Comparison of ENCODE assay signal across 8 cellular contexts in the genomic region with DNA sequence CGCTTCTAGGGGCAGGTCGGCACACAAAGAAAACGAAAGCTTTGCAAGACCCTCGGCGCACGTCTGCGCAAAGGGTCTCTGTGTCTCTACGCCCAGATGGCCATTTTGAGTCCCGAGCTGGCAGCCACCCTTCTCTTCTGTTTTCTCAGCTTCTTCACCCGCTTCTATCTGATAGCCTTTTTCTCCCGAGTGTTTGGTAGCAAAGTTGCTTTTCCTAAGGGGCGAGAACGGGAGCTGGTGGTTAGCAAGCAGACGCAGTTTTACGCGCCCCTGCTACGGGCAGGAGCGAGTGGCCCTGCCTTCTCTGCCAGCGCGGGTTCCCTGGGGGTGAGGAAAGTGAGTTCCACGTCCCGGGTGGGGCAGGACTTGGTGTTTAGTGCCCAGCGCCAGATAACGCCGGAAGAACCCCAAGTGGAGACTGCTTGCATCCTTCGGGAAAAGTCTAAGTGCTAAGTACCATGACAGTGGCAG. TPM values are rescaled to one million over a fixed set of nuclear protein-coding genes. Genes with fewer than 3 reads are reported as not detected.
DNase-seq lines count a peak whose midpoint lies in the region; ATAC-seq and TF ChIP-seq lines count a peak whose summit lies in the region.

No MANE protein-coding gene starts in this region.

- no peaks in the 10 kb centered on the region for H3K9me3 Mint-ChIP-seq in activated CD4-positive, alpha-beta memory T cell treated with anti-CD3 and anti-CD28 coated beads, Interleukin-2, amount 10 ng/mL, durations not matched to agents 7 days and 5 days

- H3K9me2 ChIP-seq in Karpas-422 (replicated peaks; ENCODE audit: insufficient read depth, low read length), result no peaks in the 10 kb centered on the region

- WGBS in prostate gland, result 2% methylated on average over 26 of the region's 26 CpGs

- peak; percentile 54 for DNase-seq in COR-L47 (lab: John Stamatoyannopoulos, UW)
- peak; percentile 59 for DNase-seq in Karpas-422
- DNase-seq in activated CD4-positive, alpha-beta memory T cell treated with anti-CD3 and anti-CD28 coated beads, Interleukin-2, amount 10 ng/mL, durations not matched to agents 7 days and 5 days, result no peak
- peak in 1 of 2 donors; percentile 61 for DNase-seq in foreskin fibroblast
- DNase-seq in prostate gland (ENCODE audit: low spot score), result no peak
- DNase-seq in NCI-H446 treated with DMSO at 0.1 percent for 48 hours (lab: John Stamatoyannopoulos, UW), result no peak
- DNase-seq in effector CD8-positive, alpha-beta T cell (lab: John Stamatoyannopoulos, UW), result no peak

- no peak for ATAC-seq in HG02852 (IDR thresholded peaks at IDR 0.05; ENCODE audit: unreplicated experiment)

- H2AFZ ChIP-seq in Karpas-422 (ENCODE audit: low read length), result peak overlapping the region; percentile 98

- H3K27ac ChIP-seq in Karpas-422 (ENCODE audit: low read length) (no peak overlapping the region), prostate gland (no peak overlapping the region)

- intact Hi-C loops in prostate gland (cut with DNase I), result loop anchor here (10.0 kb wide), 1 partner anchor 281 kb away; no protein-coding TSS in a partner anchor

- TF ChIP-seq CTCF in foreskin fibroblast (IDR thresholded peaks at IDR 0.05; ENCODE audit: low read depth, low read length) (no peak), prostate gland (IDR thresholded peaks at IDR 0.05) (no peak)

- H3K4me3 Mint-ChIP-seq in activated CD4-positive, alpha-beta memory T cell treated with anti-CD3 and anti-CD28 coated beads, Interleukin-2, amount 10 ng/mL, durations not matched to agents 7 days and 5 days, result peak overlapping the region; percentile 77

- H3K4me2 ChIP-seq in Karpas-422 (ENCODE audit: low read depth, low read length, poor library complexity, severe bottlenecking), result peak overlapping the region; percentile 84

- H4K20me1 ChIP-seq in Karpas-422 (ENCODE audit: insufficient read depth, low read depth, low read length), result peaks cover 10% of the 10 kb centered on the region

- H3K27me3 ChIP-seq in Karpas-422 (ENCODE audit: low read length), result no peaks in the 10 kb centered on the region
- peaks cover 12% of the 10 kb centered on the region for H3K27me3 ChIP-seq in prostate gland (replicated peaks; ENCODE audit: insufficient read depth)

- no peak for TF ChIP-seq POLR2A in prostate gland (IDR thresholded peaks at IDR 0.05)

- H3K9ac ChIP-seq in Karpas-422 (ENCODE audit: low read length), result peak overlapping the region; percentile 73

- POLR2A ChIA-PET in activated CD4-positive, alpha-beta memory T cell treated with anti-CD3 and anti-CD28 coated beads, Interleukin-2, amount 10 ng/mL, durations not matched to agents 7 days and 5 days (lab: Charles Lee), result interaction anchor here (0.7 kb wide), 2 partner anchors 69 to 110 kb away, joined by 3 to 4 read pairs; a partner anchor contains a TSS

- peaks cover 22% of the 10 kb centered on the region for H3K27me3 Mint-ChIP-seq in activated CD4-positive, alpha-beta memory T cell treated with anti-CD3 and anti-CD28 coated beads, Interleukin-2, amount 10 ng/mL, durations not matched to agents 7 days and 5 days

- H3K9me3 ChIP-seq in Karpas-422 (ENCODE audit: low read length) (no peaks in the 10 kb centered on the region), prostate gland (no peaks in the 10 kb centered on the region)

- peak overlapping the region; percentile 70 for H3K4me3 ChIP-seq in Karpas-422 (ENCODE audit: low read length)
- peak overlapping the region; percentile 62 to 63 for H3K4me3 ChIP-seq in foreskin fibroblast (ENCODE audit: low read depth in 1 of 2, low read length in 2 of 2)
- H3K4me3 ChIP-seq in prostate gland, result peak overlapping the region; percentile 14 to 23

- H3K36me3 ChIP-seq in Karpas-422 (ENCODE audit: insufficient read depth, low read length) (no peaks in the 10 kb centered on the region), prostate gland (no peaks in the 10 kb centered on the region)

- H3K4me1 ChIP-seq in Karpas-422 (ENCODE audit: low read length) (peaks cover 26% of the 10 kb centered on the region), prostate gland (replicated peaks) (peaks cover 4% of the 10 kb centered on the region)

- peaks cover 32% of the 10 kb centered on the region for H3K4me1 Mint-ChIP-seq in activated CD4-positive, alpha-beta memory T cell treated with anti-CD3 and anti-CD28 coated beads, Interleukin-2, amount 10 ng/mL, durations not matched to agents 7 days and 5 days

- CTCF ChIA-PET in activated CD4-positive, alpha-beta memory T cell treated with anti-CD3 and anti-CD28 coated beads, Interleukin-2, amount 10 ng/mL, durations not matched to agents 7 days and 5 days (lab: Charles Lee), result no interaction called here

- no peaks in the 10 kb centered on the region for H3K36me3 Mint-ChIP-seq in activated CD4-positive, alpha-beta memory T cell treated with anti-CD3 and anti-CD28 coated beads, Interleukin-2, amount 10 ng/mL, durations not matched to agents 7 days and 5 days (ENCODE audit: low read depth)

- H3K79me2 ChIP-seq in Karpas-422 (ENCODE audit: low read length), result peaks cover 20% of the 10 kb centered on the region

- no peak overlapping the region for H3K27ac Mint-ChIP-seq in activated CD4-positive, alpha-beta memory T cell treated with anti-CD3 and anti-CD28 coated beads, Interleukin-2, amount 10 ng/mL, durations not matched to agents 7 days and 5 days

RNA-seq across cellular contexts. Expression of a gene that starts 2.9 kb away (rescaled TPM):
- 41.9 and 44.5 TPM in 2 replicates for total RNA-seq in Karpas-422 (2014; rRNA removed; shearing (Covaris generic); ENCODE audit: low replicate concordance)
- total RNA-seq in activated CD4-positive, alpha-beta memory T cell treated with anti-CD3 and anti-CD28 coated beads, Interleukin-2, amount 10 ng/mL, durations not matched to agents 7 days and 5 days, result 10 to 100 TPM; 21.9 to 24.2 TPM
- total RNA-seq in prostate gland, result 10 to 100 TPM; 22.2 to 54.5 TPM

RNA-seq across cellular contexts. Expression of a gene that starts 8.7 kb away (rescaled TPM):
- total RNA-seq in Karpas-422 (2014; rRNA removed; shearing (Covaris generic); ENCODE audit: low replicate concordance), result not detected in 2 replicates
- total RNA-seq in activated CD4-positive, alpha-beta memory T cell treated with anti-CD3 and anti-CD28 coated beads, Interleukin-2, amount 10 ng/mL, durations not matched to agents 7 days and 5 days, result not detected
- 1 to 10 TPM; 1.0 to 2.7 TPM for total RNA-seq in prostate gland

Comparison
In these comparisons a context has a peak if more than half of its experiments do, and no peak if none do; other contexts are left out.
1. DNase-seq: peak in COR-L47 (single experiment) and Karpas-422 (single experiment); none in activated CD4-positive, alpha-beta memory T cell treated with anti-CD3 and anti-CD28 coated beads, Interleukin-2, amount 10 ng/mL, durations not matched to agents 7 days and 5 days (single experiment), prostate gland (single experiment), NCI-H446 treated with DMSO at 0.1 percent for 48 hours (single experiment) and effector CD8-positive, alpha-beta T cell (single experiment).
2. H3K4me3 ChIP-seq: peak in every context shown above with its lines; median percentile 70 in Karpas-422; 62 in foreskin fibroblast; 18 in prostate gland.